In the genomic region with DNA sequence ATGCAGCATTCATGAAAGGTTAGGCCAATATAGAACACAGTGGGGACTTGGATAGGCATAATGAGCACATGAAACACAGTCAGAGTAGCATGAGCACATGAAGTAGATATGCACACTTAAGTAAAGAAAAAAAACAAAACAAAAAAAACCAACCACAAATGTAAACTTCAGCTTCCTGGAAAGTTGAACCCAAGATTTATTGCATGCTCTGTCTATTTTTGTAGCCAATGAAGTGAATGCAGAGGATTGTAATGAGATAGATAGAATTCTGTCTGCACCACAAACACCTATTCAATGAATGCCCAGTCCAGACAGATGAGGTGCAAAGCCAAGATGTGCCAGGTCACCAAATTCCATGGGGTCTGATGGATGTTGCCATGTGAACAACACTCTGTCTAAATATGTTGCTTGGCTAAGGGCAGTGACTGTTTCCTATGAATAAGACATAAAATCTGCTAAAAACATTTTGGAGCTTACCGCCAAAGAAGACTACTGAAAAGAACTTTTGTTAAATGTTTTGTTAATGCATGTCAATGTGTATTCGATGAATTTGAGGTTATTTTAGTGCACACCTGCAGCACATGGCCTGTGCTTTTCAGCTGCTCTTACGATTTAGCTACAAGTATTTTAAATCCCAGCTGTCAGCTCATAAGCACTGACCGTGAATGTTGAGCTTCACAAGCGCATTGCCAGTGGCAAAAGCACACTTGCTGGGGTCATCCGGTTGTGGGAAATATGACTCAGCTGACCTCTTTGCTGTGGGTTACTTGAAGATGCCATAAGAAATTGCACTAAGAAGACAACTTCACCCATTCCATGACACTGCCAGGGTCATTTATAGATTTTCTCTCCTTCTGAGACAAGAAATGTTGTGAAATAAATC, we compare ENCODE assay signal across 30 cellular contexts.
DNase-seq lines count a peak whose midpoint lies in the region; ATAC-seq and TF ChIP-seq lines count a peak whose summit lies in the region.
"Had no signal": no experiment of that assay in that cellular context is flagged by ENCODE, and none has a peak within 500 bp of the region (broad histone marks: within the 10 kb centered on the region; RNA-seq: fewer than 3 reads in every experiment).

No MANE protein-coding gene starts in this region.

- H3K36me3 Mint-ChIP-seq in GM23338 (ENCODE audit: low read depth) = no peaks in the 10 kb centered on the region; the same call in 2 of the 3 replicates
- H3K36me3 Mint-ChIP-seq: activated CD8-positive, alpha-beta memory T cell treated with anti-CD3 and anti-CD28 coated beads, Interleukin-2, amount 10 ng/mL, durations not matched to agents 7 days and 5 days; memory B cell had no signal

- no peak for DNase-seq in GM23338 (ENCODE audit: low spot score)
- DNase-seq in SK-MEL-5 (ENCODE audit: low read depth, low spot score) = peak; percentile 46
- DNase-seq in globus pallidus (ENCODE audit: low spot score) = peak; percentile 14
- DNase-seq in renal cortical epithelial cell (ENCODE audit: low read depth) = peak; percentile 7
- no peak for DNase-seq in NCI-H2107 treated with DMSO at 0.1 percent for 48 hours (lab: John Stamatoyannopoulos, UW; ENCODE audit: unreplicated experiment)
- DNase-seq in NCI-H2107 (lab: John Stamatoyannopoulos, UW) = no peak
- DNase-seq: ACHN; activated B cell treated with CpG ODN at 0.5 μM for 24 hours; activated CD4-positive, alpha-beta T cell treated with anti-CD3 and anti-CD28 coated beads, Interleukin-2, amount 50 U/mL, for 1 hour; activated CD8-positive, alpha-beta memory T cell treated with anti-CD3 and anti-CD28 coated beads, Interleukin-2, amount 10 ng/mL, durations not matched to agents 7 days and 5 days; activated naive CD4-positive, alpha-beta T cell; activated T-cell treated with anti-CD3 and anti-CD28 coated beads, Interleukin-2, amount 50 U/mL, for 48 hours; DMS153; effector CD8-positive, alpha-beta T cell; HCEC 1CT; NCI-H1694; NCI-H2171 treated with DMSO at 0.1 percent for 48 hours; NCI-H524 treated with DMSO at 0.1 percent for 48 hours; psoas muscle; SHP77 treated with DMSO at 0.1 percent for 48 hours; T1000; thyroid gland had no signal

- TF ChIP-seq CTCF in GM23338 (conservative IDR thresholded peaks at IDR 0.05; ENCODE audit: low read depth in 2 of 2) = no peak

- H3K79me2 ChIP-seq in GM23338 (replicated peaks; ENCODE audit: insufficient read depth) = no peaks in the 10 kb centered on the region

- no peaks in the 10 kb centered on the region for H3K36me3 ChIP-seq in GM23338 (ENCODE audit: insufficient read depth)
- H3K36me3 ChIP-seq: thyroid gland had no signal

- no peaks in the 10 kb centered on the region for H4K20me1 ChIP-seq in GM23338 (replicated peaks; ENCODE audit: insufficient read depth)

- H3F3A ChIP-seq in GM23338 (replicated peaks; ENCODE audit: low read depth) = no peaks in the 10 kb centered on the region

- H3K9me2 ChIP-seq in GM23338 (ENCODE audit: insufficient read depth) = no peaks in the 10 kb centered on the region

- no peak for ATAC-seq in GM23338
- no peak for ATAC-seq in HG02840 (IDR thresholded peaks at IDR 0.05; ENCODE audit: low FRiP score, unreplicated experiment)
- ATAC-seq in GM21367 (IDR thresholded peaks at IDR 0.05; ENCODE audit: unreplicated experiment) = no peak
- ATAC-seq: activated CD8-positive, alpha-beta memory T cell treated with anti-CD3 and anti-CD28 coated beads, Interleukin-2, amount 10 ng/mL, durations not matched to agents 7 days and 5 days; Panc1; psoas muscle had no signal

- in situ Hi-C loops in SK-MEL-5 (cut with HindIII; ENCODE audit: low pct_unique_long_range_greater_than_20kb, low sequenced_read_pairs) = no loop called here

- no peaks in the 10 kb centered on the region; the same call in 2 of the 3 replicates for H3K4me1 Mint-ChIP-seq in GM23338
- H3K4me1 Mint-ChIP-seq: activated B cell treated with CpG ODN at 0.5 μM for 24 hours; activated CD8-positive, alpha-beta memory T cell treated with anti-CD3 and anti-CD28 coated beads, Interleukin-2, amount 10 ng/mL, durations not matched to agents 7 days and 5 days; memory B cell had no signal

- peaks cover 66% of the 10 kb centered on the region for H3K9me3 Mint-ChIP-seq in GM23338

- H3K27ac Mint-ChIP-seq in GM23338 = no peak overlapping the region
- H3K27ac Mint-ChIP-seq: activated B cell treated with CpG ODN at 0.5 μM for 24 hours; activated CD8-positive, alpha-beta memory T cell treated with anti-CD3 and anti-CD28 coated beads, Interleukin-2, amount 10 ng/mL, durations not matched to agents 7 days and 5 days; memory B cell; stimulated activated naive CD8-positive, alpha-beta T cell treated with anti-CD3 and anti-CD28 coated beads, Interleukin-15, Interleukin-2, amounts not matched to agents 100 ng/mL and 50 ng/mL, for 24 hours had no signal

- no peaks in the 10 kb centered on the region for H3K4me1 ChIP-seq in GM23338 (ENCODE audit: insufficient read depth)
- H3K4me1 ChIP-seq: psoas muscle, thyroid gland had no signal

- H3K27me3 Mint-ChIP-seq in GM23338 (ENCODE audit: insufficient read depth, low read depth, poor library complexity) = no peaks in the 10 kb centered on the region
- H3K27me3 Mint-ChIP-seq: activated B cell treated with CpG ODN at 0.5 μM for 24 hours; activated CD8-positive, alpha-beta memory T cell treated with anti-CD3 and anti-CD28 coated beads, Interleukin-2, amount 10 ng/mL, durations not matched to agents 7 days and 5 days; memory B cell; stimulated activated naive CD8-positive, alpha-beta T cell treated with anti-CD3 and anti-CD28 coated beads, Interleukin-15, Interleukin-2, amounts not matched to agents 100 ng/mL and 50 ng/mL, for 24 hours had no signal

- peak overlapping the region; percentile 26; the same call in 1 of the 2 replicates for H2AFZ ChIP-seq in GM23338

- H3K27me3 ChIP-seq in GM23338 (ENCODE audit: insufficient read depth) = no peaks in the 10 kb centered on the region
- H3K27me3 ChIP-seq: thyroid gland had no signal

- H3K4me3 Mint-ChIP-seq in GM23338 = no peak overlapping the region
- H3K4me3 Mint-ChIP-seq: activated B cell treated with CpG ODN at 0.5 μM for 24 hours; activated CD8-positive, alpha-beta memory T cell treated with anti-CD3 and anti-CD28 coated beads, Interleukin-2, amount 10 ng/mL, durations not matched to agents 7 days and 5 days; memory B cell; stimulated activated naive CD8-positive, alpha-beta T cell treated with anti-CD3 and anti-CD28 coated beads, Interleukin-15, Interleukin-2, amounts not matched to agents 100 ng/mL and 50 ng/mL, for 24 hours had no signal

- no peak overlapping the region for H3K27ac ChIP-seq in GM23338 (ENCODE audit: low read depth)
- H3K27ac ChIP-seq: epithelial cell of prostate, HL-60, psoas muscle, skin epidermis, thyroid gland had no signal

- no peak overlapping the region for H3K4me3 ChIP-seq in GM23338
- H3K4me3 ChIP-seq: psoas muscle, skin epidermis, thyroid gland had no signal

- H3K4me2 ChIP-seq in GM23338 = no peak overlapping the region

TF ChIP-seq in GM23338, 12 proteins besides CTCF, POLR2A, EP300 and RAD21 (continues in another document):
- TF ChIP-seq POLR2AphosphoS5 (IDR thresholded peaks at IDR 0.05; ENCODE audit: low read depth) (no peak), EZH2 (IDR thresholded peaks at IDR 0.05; ENCODE audit: low read depth, unreplicated experiment) (no peak), CREB1 (CRISPR knock-in tag; IDR thresholded peaks at IDR 0.05; ENCODE audit: low read depth) (no peak), ZNF331 (CRISPR knock-in tag; IDR thresholded peaks at IDR 0.05; ENCODE audit: low read depth) (no peak), NANOG (IDR thresholded peaks at IDR 0.05; ENCODE audit: borderline replicate concordance) (no peak), EZH2phosphoT487 (IDR thresholded peaks at IDR 0.05; ENCODE audit: unreplicated experiment) (no peak), STAT1 (IDR thresholded peaks at IDR 0.05; ENCODE audit: unreplicated experiment) (no peak), ZNF114 (CRISPR knock-in tag; IDR thresholded peaks at IDR 0.05) (no peak)
- TF ChIP-seq, protein P1, sequence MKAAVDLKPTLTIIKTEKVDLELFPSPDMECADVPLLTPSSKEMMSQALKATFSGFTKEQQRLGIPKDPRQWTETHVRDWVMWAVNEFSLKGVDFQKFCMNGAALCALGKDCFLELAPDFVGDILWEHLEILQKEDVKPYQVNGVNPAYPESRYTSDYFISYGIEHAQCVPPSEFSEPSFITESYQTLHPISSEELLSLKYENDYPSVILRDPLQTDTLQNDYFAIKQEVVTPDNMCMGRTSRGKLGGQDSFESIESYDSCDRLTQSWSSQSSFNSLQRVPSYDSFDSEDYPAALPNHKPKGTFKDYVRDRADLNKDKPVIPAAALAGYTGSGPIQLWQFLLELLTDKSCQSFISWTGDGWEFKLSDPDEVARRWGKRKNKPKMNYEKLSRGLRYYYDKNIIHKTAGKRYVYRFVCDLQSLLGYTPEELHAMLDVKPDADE (IDR thresholded peaks at IDR 0.05) = no peak

Comparison
In these comparisons a context has a peak if more than half of its experiments do, and no peak if none do; other contexts are left out.
1. DNase-seq: peak in SK-MEL-5 (single experiment), globus pallidus (single experiment) and renal cortical epithelial cell (single experiment); none in GM23338 (single experiment), NCI-H2107 treated with DMSO at 0.1 percent for 48 hours (single experiment) and NCI-H2107 (single experiment).